1 cellular context compared by ENCODE assay signal in the genomic region with DNA sequence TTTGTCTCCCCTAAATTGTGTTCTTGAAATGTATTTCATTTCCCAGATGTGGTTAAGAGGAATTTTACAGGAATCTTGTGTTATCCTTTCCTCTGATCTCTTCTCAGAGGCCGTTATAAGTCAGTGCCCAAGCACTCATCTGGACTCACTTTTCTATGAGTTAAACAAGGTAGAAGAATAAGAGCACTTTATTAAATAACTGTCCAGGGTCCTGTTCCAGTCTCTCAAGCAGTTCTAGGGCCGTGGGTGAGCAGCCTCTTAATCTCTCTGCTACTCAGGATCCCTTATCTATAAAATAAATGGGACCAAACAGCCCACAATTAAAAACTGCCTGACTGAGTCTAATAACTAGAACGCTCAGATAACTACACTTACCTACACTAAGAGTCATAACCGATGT.
TF ChIP-seq lines count a peak whose summit lies in the region.

No MANE protein-coding gene starts in this region.

TF ChIP-seq in Ishikawa, 13 proteins besides CTCF, POLR2A, EP300 and RAD21 (continued from another document):
- TF ChIP-seq USF1 (IDR thresholded peaks at IDR 0.05) = no peak
